In the genomic region with DNA sequence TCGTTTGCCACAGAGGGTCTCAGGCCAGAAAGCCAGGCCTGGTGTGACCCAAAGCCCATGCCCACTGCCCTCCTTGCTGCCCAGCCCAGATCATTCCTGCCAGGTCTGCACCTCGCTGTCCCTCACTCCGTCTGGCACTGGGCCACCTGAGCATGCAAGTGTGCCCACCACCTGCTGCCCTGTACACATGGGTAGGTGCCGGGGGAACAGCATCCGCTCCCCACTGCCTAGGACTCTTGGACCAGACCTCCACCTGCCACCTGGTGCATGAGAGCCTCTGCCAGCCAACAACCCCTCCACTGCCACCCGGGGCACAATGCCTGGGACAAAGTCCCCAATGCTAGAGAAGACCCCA, we compare ENCODE assay signal across 24 cellular contexts. TPM values are rescaled to one million over a fixed set of nuclear protein-coding genes. Genes with fewer than 3 reads are reported as not detected.
DNase-seq lines count a peak whose midpoint lies in the region; FAIRE-seq and TF ChIP-seq lines count a peak whose summit lies in the region.
"Had no signal": no experiment of that assay in that cellular context is flagged by ENCODE, and none has a peak within 500 bp of the region (broad histone marks: within the 10 kb centered on the region; RNA-seq: fewer than 3 reads in every experiment).

No MANE protein-coding gene starts in this region.

- H3K36me3 ChIP-seq in cardiac muscle cell (no peaks in the 10 kb centered on the region), right atrium auricular region (no peaks in the 10 kb centered on the region), Peyer's patch (no peaks in the 10 kb centered on the region)
- H3K36me3 ChIP-seq: SJSA1 had no signal

- no peak for FAIRE-seq in GM19239 (lab: Jason Lieb, UNC)
- FAIRE-seq: endometrium, islet of Langerhans had no signal

- TF ChIP-seq CTCF in cardiac muscle cell (IDR thresholded peaks at IDR 0.05; ENCODE audit: low read depth, low read length), result no peak
- no peak for TF ChIP-seq CTCF in right atrium auricular region (IDR thresholded peaks at IDR 0.05)
- no peak for TF ChIP-seq CTCF in Peyer's patch (IDR thresholded peaks at IDR 0.05)

- H3K4me1 ChIP-seq in cardiac muscle cell (ENCODE audit: low read depth) (peaks cover 53% of the 10 kb centered on the region), right atrium auricular region (peaks cover 0 to 66% of the 10 kb centered on the region in 2 donors), Peyer's patch (peaks cover 7 to 72% (median 29%) of the 10 kb centered on the region in 4 donors)

- TF ChIP-seq POLR2A in Peyer's patch (IDR thresholded peaks at IDR 0.05), result peak; percentile 3 to 49

- H3K27me3 ChIP-seq in cardiac muscle cell (no peaks in the 10 kb centered on the region), right atrium auricular region (no peaks in the 10 kb centered on the region), Peyer's patch (no peaks in the 10 kb centered on the region), layer of hippocampus (ENCODE audit: control insufficient read depth, insufficient read depth, low read length) (no peaks in the 10 kb centered on the region)
- H3K27me3 ChIP-seq: SJSA1 had no signal

- H3K4me3 ChIP-seq in cardiac muscle cell (no peak overlapping the region), right atrium auricular region (no peak overlapping the region), Peyer's patch (peak overlapping the region in 3 of 4 donors; percentile 0 to 57 (median 55))
- H3K4me3 ChIP-seq: GM23338, SJSA1, skin epidermis had no signal

- no peaks in the 10 kb centered on the region for H3K9me3 ChIP-seq in cardiac muscle cell (ENCODE audit: low read depth)
- no peaks in the 10 kb centered on the region for H3K9me3 ChIP-seq in right atrium auricular region
- no peaks in the 10 kb centered on the region for H3K9me3 ChIP-seq in Peyer's patch
- H3K9me3 ChIP-seq: SJSA1 had no signal

- no peak for DNase-seq in cardiac muscle cell (ENCODE audit: low read depth in 1 of 2, low spot score in 1 of 2)
- DNase-seq in right atrium auricular region (ENCODE audit: low spot score), result no peak
- DNase-seq in Peyer's patch, result no peak
- DNase-seq in activated effector memory CD4-positive, alpha-beta T cell treated with Interleukin-2 at 50 U/mL for 16 hours, result no peak
- DNase-seq in GM19239 (ENCODE audit: insufficient read length, low spot score), result no peak
- no peak for DNase-seq in NCI-H1436 (lab: John Stamatoyannopoulos, UW)
- DNase-seq in NCI-H1930 (lab: John Stamatoyannopoulos, UW), result no peak
- DNase-seq: activated CD4-positive, alpha-beta T cell treated with anti-CD3 and anti-CD28 coated beads for 1 hour; amniotic stem cell; CD4-positive, CD25-positive, alpha-beta regulatory T cell; EL; mammary epithelial cell; MM.1S; NCI-H2029; NCI-H524 treated with DMSO at 0.1 percent for 48 hours; PC-3; stimulated activated CD4-positive, alpha-beta T cell treated with anti-CD3 and anti-CD28 coated beads, Interleukin-4, amount 100 ng/mL, for 4 hours; T-helper 9 cell had no signal

- peak overlapping the region; percentile 69 for H3K27ac ChIP-seq in cardiac muscle cell
- H3K27ac ChIP-seq in right atrium auricular region, result peak overlapping the region in 1 of 2 donors; percentile 64
- H3K27ac ChIP-seq in Peyer's patch, result peak overlapping the region; percentile 7 to 98 (median 91)
- H3K27ac ChIP-seq in layer of hippocampus (ENCODE audit: low read depth, low read length), result peak overlapping the region; percentile 100
- H3K27ac ChIP-seq: SJSA1 had no signal

RNA-seq across cellular contexts. Expression of a gene that starts 12.5 kb away (rescaled TPM):
- 31.4 and 38.0 TPM in 2 replicates for total RNA-seq in cardiac muscle cell
- 9.9 and 12.3 TPM in 2 replicates for polyA plus RNA-seq in cardiac muscle cell
- total RNA-seq in right atrium auricular region, result 10 to 100 TPM in 1 of 2 donors, 1 to 10 TPM in 1; 2.9 to 11.3 TPM
- 10 to 100 TPM in 3 of 4 donors, 1 to 10 TPM in 1; 5.0 to 53.7 (median 49.6) TPM for total RNA-seq in Peyer's patch
- total RNA-seq: PC-3 had no signal
- polyA plus RNA-seq: CD4-positive, CD25-positive, alpha-beta regulatory T cell; mammary epithelial cell had no signal

RNA-seq across cellular contexts. Expression of a gene that starts 32.8 kb away (rescaled TPM):
- total RNA-seq in cardiac muscle cell (27.2 and 31.2 TPM in 2 replicates), right atrium auricular region (10 to 100 TPM; 14.4 to 22.1 TPM), Peyer's patch (10 to 100 TPM; 16.5 to 51.0 (median 41.3) TPM)
- 29.1 and 33.7 TPM in 2 replicates for polyA plus RNA-seq in cardiac muscle cell

RNA-seq across cellular contexts. Expression of a gene that starts 51.1 kb away (rescaled TPM):
- total RNA-seq in cardiac muscle cell (283 and 375 TPM in 2 replicates), right atrium auricular region (100 to 1,000 TPM; 155 to 256 TPM), Peyer's patch (100 to 1,000 TPM; 222 to 550 (median 280) TPM)
- polyA plus RNA-seq in cardiac muscle cell, result 194 and 203 TPM in 2 replicates

Comparison
In these comparisons a context has a peak if more than half of its experiments do, and no peak if none do; other contexts are left out.
1. H3K4me3 ChIP-seq: peak in Peyer's patch (3 of 4); none in cardiac muscle cell (single experiment) and right atrium auricular region (0 of 2).